ENCODE assay signal across 18 cellular contexts in the genomic region with DNA sequence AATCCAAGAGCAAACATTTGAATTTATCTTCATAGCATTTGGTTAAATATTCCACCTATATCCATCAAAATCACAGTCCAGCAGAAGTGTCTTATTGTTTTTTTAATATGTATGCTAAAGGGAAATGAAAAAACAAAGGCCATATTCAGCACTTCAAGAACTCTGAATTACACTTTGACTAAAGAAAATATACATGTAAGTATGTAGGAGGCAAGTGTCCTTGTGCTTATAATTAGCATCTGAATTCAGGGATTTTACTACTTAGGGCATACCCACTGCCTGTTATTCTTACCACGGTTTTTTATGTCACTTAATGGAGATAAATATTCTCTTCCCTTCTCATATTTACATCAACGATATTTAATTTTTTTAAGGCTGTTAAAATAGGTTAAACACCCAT.
DNase-seq lines count a peak whose midpoint lies in the region; ATAC-seq and TF ChIP-seq lines count a peak whose summit lies in the region.
"Had no signal": no experiment of that assay in that cellular context is flagged by ENCODE, and none has a peak within 500 bp of the region (broad histone marks: within the 10 kb centered on the region; RNA-seq: fewer than 3 reads in every experiment).

No MANE protein-coding gene starts in this region.

- H3K36me3 ChIP-seq in HUES6 (ENCODE audit: control insufficient read depth, insufficient read depth, low read length) (no peaks in the 10 kb centered on the region), iPS-18a (ENCODE audit: control insufficient read depth, low read depth, low read length) (no peaks in the 10 kb centered on the region), neutrophil (no peaks in the 10 kb centered on the region)
- H3K36me3 ChIP-seq: HAP-1 had no signal

- no peak overlapping the region for H3K9ac ChIP-seq in H9 (ENCODE audit: extremely low read depth, insufficient read length, low read length)
- no peak overlapping the region for H3K9ac ChIP-seq in HUES6 (ENCODE audit: low read length)
- H3K9ac ChIP-seq in iPS-18a (ENCODE audit: low read length), result no peak overlapping the region
- H3K9ac ChIP-seq: GM23248 had no signal

- no peaks in the 10 kb centered on the region for H3K23me2 ChIP-seq in H9 (ENCODE audit: insufficient read length, low read depth, low read length, poor library complexity, severe bottlenecking)

- H2AFZ ChIP-seq in H9 (ENCODE audit: low read length), result no peak overlapping the region
- H2AFZ ChIP-seq: GM23248 had no signal

- H4K91ac ChIP-seq in H9 (ENCODE audit: insufficient read length, low read depth, low read length), result no peak overlapping the region

- H3K79me2 ChIP-seq in H9 (ENCODE audit: insufficient read depth, low read length), result no peaks in the 10 kb centered on the region

- peaks cover 48 to 54% of the 10 kb centered on the region in 2 experiments for H3K4me1 Mint-ChIP-seq in H9

- no peak overlapping the region for H3T11ph ChIP-seq in H9 (ENCODE audit: low read length)

- no peak overlapping the region for H2BK5ac ChIP-seq in H9 (ENCODE audit: insufficient read length, low read length)

- no peak overlapping the region for H3K23ac ChIP-seq in H9 (ENCODE audit: insufficient read length, low read depth, low read length)

- DNase-seq in H9 (no peak), NCI-H187 (lab: John Stamatoyannopoulos, UW) (no peak)
- DNase-seq: C1 segment of cervical spinal cord; Calu3; CD4-positive, alpha-beta memory T cell; COR-L47; DMS53; EL; GDM1; GM23248 had no signal

- no peaks in the 10 kb centered on the region for H3K9me3 Mint-ChIP-seq in H9
- H3K9me3 Mint-ChIP-seq: CD4-positive, alpha-beta memory T cell had no signal

- H3K27me3 Mint-ChIP-seq in H9 (ENCODE audit: low read depth), result no peaks in the 10 kb centered on the region
- H3K27me3 Mint-ChIP-seq: CD4-positive, alpha-beta memory T cell had no signal

- H3K4me3 Mint-ChIP-seq in H9, result no peak overlapping the region
- H3K4me3 Mint-ChIP-seq: CD4-positive, alpha-beta memory T cell had no signal

- peak overlapping the region in 2 of 3 experiments; percentile 31 to 76; a peak in 4 of 7 replicates for H3K27ac Mint-ChIP-seq in H9
- H3K27ac Mint-ChIP-seq: CD4-positive, alpha-beta memory T cell had no signal

- H3K4me2 ChIP-seq in H9 (ENCODE audit: insufficient read depth, insufficient read length, low read length), result no peak overlapping the region

- no peak overlapping the region for H3K14ac ChIP-seq in H9 (ENCODE audit: insufficient read depth, low read length)

- peaks cover 11% of the 10 kb centered on the region for H3K4me1 ChIP-seq in H9 (ENCODE audit: insufficient read depth, low read length)
- H3K4me1 ChIP-seq in HUES6 (ENCODE audit: control insufficient read depth, insufficient read depth, low read length), result peaks cover 41% of the 10 kb centered on the region
- H3K4me1 ChIP-seq in iPS-18a (ENCODE audit: control insufficient read depth, low read depth, low read length), result peaks cover 42% of the 10 kb centered on the region
- peaks cover 28 to 37% of the 10 kb centered on the region in 2 experiments for H3K4me1 ChIP-seq in neutrophil (ENCODE audit: control insufficient read depth in 1 of 2, insufficient read depth in 1 of 2, low read depth in 1 of 2, low read length in 1 of 2)

- ATAC-seq in GM21576 (IDR thresholded peaks at IDR 0.05; ENCODE audit: unreplicated experiment) (no peak), HG02763 (IDR thresholded peaks at IDR 0.05; ENCODE audit: unreplicated experiment) (no peak), GM18519 (IDR thresholded peaks at IDR 0.05; ENCODE audit: low FRiP score, unreplicated experiment) (no peak)
- ATAC-seq: GM12878 had no signal

- no peak overlapping the region for H2AK5ac ChIP-seq in H9 (ENCODE audit: insufficient read length, low read length)

- H4K8ac ChIP-seq in H9 (replicated peaks; ENCODE audit: insufficient read length, low read depth, low read length), result no peak overlapping the region

- no peaks in the 10 kb centered on the region for H4K20me1 ChIP-seq in H9 (ENCODE audit: control insufficient read depth, insufficient read depth, insufficient read length)

- H2BK12ac ChIP-seq in H9 (ENCODE audit: insufficient read length, low read depth, low read length), result no peak overlapping the region

- H3K4ac ChIP-seq in H9 (ENCODE audit: low read depth, low read length), result no peak overlapping the region

- H2BK120ac ChIP-seq in H9 (ENCODE audit: low read depth, low read length, poor library complexity, severe bottlenecking), result no peak overlapping the region

- H3K36me3 Mint-ChIP-seq in H9 (ENCODE audit: insufficient read depth in 1 of 3, low read depth in 3 of 3), result no peaks in the 10 kb centered on the region

- H2BK15ac ChIP-seq in H9 (ENCODE audit: low read depth, low read length), result no peak overlapping the region

- no peaks in the 10 kb centered on the region for H3K9me3 ChIP-seq in H9 (ENCODE audit: control insufficient read depth, low read depth, low read length)
- H3K9me3 ChIP-seq in HUES6 (ENCODE audit: control insufficient read depth, insufficient read depth, low read depth, low read length), result no peaks in the 10 kb centered on the region
- H3K9me3 ChIP-seq in iPS-18a (ENCODE audit: control insufficient read depth, low read depth, low read length), result no peaks in the 10 kb centered on the region
- H3K9me3 ChIP-seq in neutrophil, result no peaks in the 10 kb centered on the region
- H3K9me3 ChIP-seq: HAP-1 had no signal

- H3K27ac ChIP-seq in H9 (ENCODE audit: insufficient read length, low read depth, low read length), result no peak overlapping the region
- H3K27ac ChIP-seq in HUES6 (ENCODE audit: low read depth, low read length), result peak overlapping the region; percentile 67
- peak overlapping the region; percentile 28 for H3K27ac ChIP-seq in iPS-18a (ENCODE audit: low read length)
- H3K27ac ChIP-seq in neutrophil, result peak overlapping the region; percentile 90
- H3K27ac ChIP-seq: GM23248 had no signal

- WGBS in H9 (ENCODE audit: extremely low coverage, insufficient read length, low lambda C conversion rate), result no CpG with 5 or more reads among the region's 2 CpGs

- H3K4me3 ChIP-seq in HUES6 (ENCODE audit: low read depth, low read length), result no peak overlapping the region; the same call in 1 of the 2 replicates
- peak overlapping the region; percentile 16 for H3K4me3 ChIP-seq in iPS-18a (ENCODE audit: low read length)
- H3K4me3 ChIP-seq in neutrophil (ENCODE audit: low read depth in 1 of 2, low read length in 1 of 2), result no peak overlapping the region
- H3K4me3 ChIP-seq: GM12878, GM23248, HAP-1 had no signal

- H3K27me3 ChIP-seq in H9 (ENCODE audit: insufficient read depth, low read length) (no peaks in the 10 kb centered on the region), HUES6 (ENCODE audit: control insufficient read depth, insufficient read depth, low read length) (no peaks in the 10 kb centered on the region), iPS-18a (ENCODE audit: control insufficient read depth, insufficient read depth, low read length) (no peaks in the 10 kb centered on the region), neutrophil (no peaks in the 10 kb centered on the region)

- H3K18ac ChIP-seq in H9 (ENCODE audit: insufficient read length, low read depth, low read length), result no peak overlapping the region

- H2BK20ac ChIP-seq in H9 (ENCODE audit: low read depth, low read length, poor library complexity, severe bottlenecking), result no peak overlapping the region

- no peaks in the 10 kb centered on the region for H3K79me1 ChIP-seq in H9 (ENCODE audit: insufficient read depth, low read depth, low read length, poor library complexity, severe bottlenecking)

- no peak overlapping the region for H3K56ac ChIP-seq in H9 (ENCODE audit: insufficient read length, low read depth, low read length)

- H4K5ac ChIP-seq in H9 (ENCODE audit: insufficient read length, low read depth, low read length), result no peak overlapping the region

- TF ChIP-seq CTCF in H9 (conservative IDR thresholded peaks at IDR 0.05) (no peak), neutrophil (IDR thresholded peaks at IDR 0.05) (no peak)
